23 cellular contexts compared by ENCODE assay signal in genomic region chr10:109998513-109998912, GRCh38.
"Had no signal": no experiment of that assay in that cellular context is flagged by ENCODE, and none has a peak within 500 bp of the region (broad histone marks: within the 10 kb centered on the region; RNA-seq: fewer than 3 reads in every experiment).

No MANE protein-coding gene starts in this region.

- H3K9me3 Mint-ChIP-seq: T-helper 1 cell treated with Interleukin-12 subunit alpha and Interleukin-12 subunit beta and Interleukin-4 antibody, amounts not matched to agents 30 μg/mL and 1 μg/mL, for 36 hours had no signal

- H3K9me3 ChIP-seq: gastrocnemius medialis, pancreas, right lobe of liver, thoracic aorta had no signal

- H3K27ac Mint-ChIP-seq: activated CD4-positive, alpha-beta T cell treated with anti-CD3 and anti-CD28 coated beads, Interleukin-2, amount 10 ng/mL, durations not matched to agents 24 days and 14 days; T-helper 1 cell treated with Interleukin-12 subunit alpha and Interleukin-12 subunit beta and Interleukin-4 antibody, amounts not matched to agents 30 μg/mL and 1 μg/mL, for 36 hours had no signal

- ATAC-seq: esophagus mucosa; gastrocnemius medialis; left ventricle myocardium superior; naive thymus-derived CD4-positive, alpha-beta T cell; pancreas; right lobe of liver had no signal

- DNase-seq: activated CD4-positive, alpha-beta T cell treated with anti-CD3 and anti-CD28 coated beads, Interleukin-2, amount 10 ng/mL, durations not matched to agents 24 days and 14 days; activated CD8-positive, alpha-beta memory T cell treated with anti-CD3 and anti-CD28 coated beads for 24 hours; activated CD8-positive, alpha-beta memory T cell treated with anti-CD3 and anti-CD28 coated beads, Interleukin-2, amount 50 U/mL, for 48 hours; activated effector memory CD4-positive, alpha-beta T cell treated with Interleukin-2 at 50 U/mL for 16 hours; activated naive CD4-positive, alpha-beta T cell treated with anti-CD3 and anti-CD28 coated beads, Interleukin-2, amount 50 U/mL, for 16 hours; activated T-cell treated with anti-CD3 and anti-CD28 coated beads, Interleukin-2, amount 50 U/mL, for 48 hours; aorta; brain microvascular endothelial cell; central memory CD4-positive, alpha-beta T cell; gastrocnemius medialis; head of caudate nucleus; left ventricle myocardium superior; mesenchymal stem cell; naive thymus-derived CD4-positive, alpha-beta T cell; pancreas; right lobe of liver; small intestine; stimulated activated CD4-positive, alpha-beta T cell treated with anti-CD3 and anti-CD28 coated beads, Interleukin-15, amount 100 ng/mL, for 24 hours; stimulated activated CD4-positive, alpha-beta T cell treated with anti-CD3 and anti-CD28 coated beads, Interleukin-2, amount 100 ng/mL, for 48 hours had no signal

- H3K4me1 ChIP-seq: gastrocnemius medialis had no signal

- H3K27ac ChIP-seq: brain microvascular endothelial cell, gastrocnemius medialis, pancreas, right lobe of liver, thoracic aorta had no signal

- H3K27me3 ChIP-seq: brain microvascular endothelial cell, gastrocnemius medialis, pancreas, right lobe of liver had no signal

- FAIRE-seq: colon, pancreas, small intestine had no signal

- H3K4me3 Mint-ChIP-seq: activated CD4-positive, alpha-beta T cell treated with anti-CD3 and anti-CD28 coated beads, Interleukin-2, amount 10 ng/mL, durations not matched to agents 24 days and 14 days; naive thymus-derived CD4-positive, alpha-beta T cell; T-helper 1 cell treated with Interleukin-12 subunit alpha and Interleukin-12 subunit beta and Interleukin-4 antibody, amounts not matched to agents 30 μg/mL and 1 μg/mL, for 36 hours had no signal

- H3K36me3 ChIP-seq: brain microvascular endothelial cell, gastrocnemius medialis, pancreas, right lobe of liver, thoracic aorta had no signal

- H3K4me3 ChIP-seq: gastrocnemius medialis, pancreas, right lobe of liver, thoracic aorta had no signal
